ENCODE assay signal across 25 cellular contexts in the genomic region with DNA sequence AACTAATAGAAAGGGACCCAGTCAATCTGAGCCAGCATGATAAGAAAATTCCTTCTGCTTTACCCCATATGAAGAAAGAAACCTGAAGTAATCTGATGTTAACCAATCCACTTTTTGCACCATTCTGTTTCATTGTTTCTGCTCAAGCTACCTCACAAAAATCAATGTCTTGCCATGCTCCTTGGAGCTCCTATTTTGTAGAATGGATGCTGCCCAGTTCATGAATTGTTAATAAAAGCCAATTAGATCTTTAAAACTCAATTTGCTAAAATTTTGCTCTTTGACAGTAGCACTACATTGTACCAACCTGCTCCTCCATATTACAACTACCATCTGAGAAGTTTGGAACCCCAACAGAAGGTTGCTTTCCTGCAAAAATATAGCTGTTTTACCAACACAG.
"Had no signal": no experiment of that assay in that cellular context is flagged by ENCODE, and none has a peak within 500 bp of the region (broad histone marks: within the 10 kb centered on the region; RNA-seq: fewer than 3 reads in every experiment).

No MANE protein-coding gene starts in this region.

- H3K27me3 ChIP-seq: neural progenitor cell, ovary, right lobe of liver, sigmoid colon, stomach, thyroid gland, tibial nerve, upper lobe of left lung had no signal

- H3K27ac ChIP-seq: neural progenitor cell, ovary, parathyroid adenoma, psoas muscle, right lobe of liver, sigmoid colon, stomach, thoracic aorta, thyroid gland, tibial nerve, upper lobe of left lung had no signal

- FAIRE-seq: small intestine, urothelium cell line had no signal

- H3K36me3 ChIP-seq: neural progenitor cell, ovary, right lobe of liver, sigmoid colon, stomach, thoracic aorta, thyroid gland, tibial nerve, upper lobe of left lung had no signal

- H3K4me1 ChIP-seq: neural progenitor cell, psoas muscle, right lobe of liver, sigmoid colon, tibial nerve, upper lobe of left lung had no signal

- DNase-seq: natural killer cell; occipital lobe; ovary; posterior cingulate gyrus; psoas muscle; right cardiac atrium; right lobe of liver; sigmoid colon; small intestine; stimulated activated CD4-positive, alpha-beta T cell treated with anti-CD3 and anti-CD28 coated beads, Interleukin-15, amount 100 ng/mL, for 24 hours; stimulated activated CD4-positive, alpha-beta T cell treated with anti-CD3 and anti-CD28 coated beads, Interleukin-2, amount 100 ng/mL, for 24 hours; stimulated activated CD4-positive, alpha-beta T cell treated with anti-CD3 and anti-CD28 coated beads, Interleukin-2, amount 100 ng/mL, for 48 hours; stimulated activated CD4-positive, alpha-beta T cell treated with anti-CD3 and anti-CD28 coated beads, Interleukin-4, amount 100 ng/mL, for 24 hours; stimulated activated naive B cell treated with anti-CD40 and anti-IgM and Interleukin-4, amounts not matched to agents 10 μg/mL and 1 μg/mL and 100 μg/mL, for 72 hours; stimulated activated naive CD4-positive, alpha-beta T cell treated with Interleukin-2 at 50 U/mL for 16 hours; stomach; thyroid gland; trophoblast cell; upper lobe of left lung had no signal

- H3K9me3 ChIP-seq: ovary, psoas muscle, right lobe of liver, stomach, thoracic aorta, thyroid gland, upper lobe of left lung had no signal

- H3K4me3 ChIP-seq: neural progenitor cell, ovary, psoas muscle, right lobe of liver, sigmoid colon, stomach, thoracic aorta, thyroid gland, tibial nerve, upper lobe of left lung had no signal

- ATAC-seq: natural killer cell; psoas muscle; right cardiac atrium; right lobe of liver; stimulated activated effector memory CD8-positive, alpha-beta T cell treated with anti-CD3 and anti-CD28 coated beads, Interleukin-12 subunit alpha, Interleukin-12 subunit beta, amount 100 ng/mL, for 72 hours; stimulated activated naive B cell treated with anti-CD40 and anti-IgM and Interleukin-4, amounts not matched to agents 10 μg/mL and 1 μg/mL and 100 μg/mL, for 72 hours had no signal

- H3K79me2 ChIP-seq: parathyroid adenoma had no signal

- H3K4me2 ChIP-seq: neural progenitor cell had no signal

- H3K9ac ChIP-seq: neural progenitor cell, parathyroid adenoma had no signal

- H2AFZ ChIP-seq: neural progenitor cell, parathyroid adenoma had no signal
